Comparison of ENCODE assay signal across 9 cellular contexts in the genomic region with DNA sequence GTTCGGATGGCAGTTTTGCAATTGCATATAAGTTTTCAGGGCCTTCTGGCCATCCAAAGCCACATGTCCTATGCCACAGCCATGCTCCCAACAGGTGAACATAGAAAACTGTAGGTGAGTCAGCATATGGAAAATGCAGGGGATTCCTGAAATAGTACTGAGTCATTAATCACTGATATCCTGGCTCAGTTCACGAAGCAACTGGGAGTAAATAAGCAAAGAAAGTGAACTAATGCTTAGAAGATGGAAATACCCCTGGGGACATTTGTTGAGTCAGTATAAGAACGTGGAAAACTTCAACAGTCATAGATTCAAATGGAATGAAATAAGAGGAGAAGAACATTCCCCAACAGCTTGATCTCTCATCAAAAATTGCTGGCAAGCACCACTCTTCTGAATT.
DNase-seq lines count a peak whose midpoint lies in the region; ATAC-seq and TF ChIP-seq lines count a peak whose summit lies in the region.
"Had no signal": no experiment of that assay in that cellular context is flagged by ENCODE, and none has a peak within 500 bp of the region (broad histone marks: within the 10 kb centered on the region; RNA-seq: fewer than 3 reads in every experiment).

No MANE protein-coding gene starts in this region.

- ATAC-seq in RWPE2 (ENCODE audit: low read depth) (peak; percentile 92), sciatic nerve (peak; percentile 62), GM18907 (IDR thresholded peaks at IDR 0.05; ENCODE audit: unreplicated experiment) (no peak), HG03565 (IDR thresholded peaks at IDR 0.05; ENCODE audit: unreplicated experiment) (no peak)

- DNase-seq in GM03348 (ENCODE audit: low spot score): peak; percentile 63
- peak; percentile 71 for DNase-seq in RWPE2 (ENCODE audit: low spot score)
- DNase-seq in fibroblast of peridontal ligament (ENCODE audit: extremely low read depth): peak; percentile 97
- no peak for DNase-seq in sciatic nerve (ENCODE audit: low spot score)
- no peak for DNase-seq in GM20000 (ENCODE audit: low spot score)
- no peak for DNase-seq in NCI-H2081 treated with DMSO at 0.1 percent for 48 hours (lab: John Stamatoyannopoulos, UW)

- no peak overlapping the region for H3K4me3 ChIP-seq in RWPE2 (ENCODE audit: severe bottlenecking)
- H3K4me3 ChIP-seq: lung had no signal

- no peaks in the 10 kb centered on the region for H3K9me3 ChIP-seq in RWPE2 (ENCODE audit: severe bottlenecking)

- intact Hi-C loops in sciatic nerve (cut with DNase I): no loop called here

- no peaks in the 10 kb centered on the region for H3K36me3 ChIP-seq in RWPE2 (ENCODE audit: low read depth)

- H3K27ac ChIP-seq in RWPE2 (ENCODE audit: poor library complexity, severe bottlenecking): peak overlapping the region; percentile 84

- H3K4me1 ChIP-seq in RWPE2 (ENCODE audit: insufficient read depth, poor library complexity, severe bottlenecking): peaks cover 15% of the 10 kb centered on the region

- TF ChIP-seq CTCF in RWPE2 (IDR thresholded peaks at IDR 0.05; ENCODE audit: poor library complexity, severe bottlenecking) (no peak), GM20000 (IDR thresholded peaks at IDR 0.05; ENCODE audit: extremely low read depth, missing control alignments) (no peak)

- no peaks in the 10 kb centered on the region for H3K27me3 ChIP-seq in RWPE2 (ENCODE audit: insufficient read depth, poor library complexity, severe bottlenecking)

Comparison
In these comparisons a context has a peak if more than half of its experiments do, and no peak if none do; other contexts are left out.
1. DNase-seq: peak in GM03348 (single experiment), RWPE2 (single experiment) and fibroblast of peridontal ligament (single experiment); none in sciatic nerve (single experiment), GM20000 (single experiment) and NCI-H2081 treated with DMSO at 0.1 percent for 48 hours (single experiment).
2. ATAC-seq: peak in RWPE2 (single experiment) and sciatic nerve (single experiment); none in GM18907 (single experiment) and HG03565 (single experiment).